11 cellular contexts compared by ENCODE assay signal in genomic region chr17:40074871-40075215, GRCh38. TPM values are rescaled to one million over a fixed set of nuclear protein-coding genes. Genes with fewer than 3 reads are reported as not detected.
DNase-seq lines count a peak whose midpoint lies in the region; ATAC-seq, FAIRE-seq and TF ChIP-seq lines count a peak whose summit lies in the region.
"Had no signal": no experiment of that assay in that cellular context is flagged by ENCODE, and none has a peak within 500 bp of the region (broad histone marks: within the 10 kb centered on the region; RNA-seq: fewer than 3 reads in every experiment).

No MANE protein-coding gene starts in this region.

- intact Hi-C loops in GM12878 (cut with micrococcal nuclease; ENCODE audit: unreplicated experiment) = no loop called here
- intact Hi-C loops in kidney (cut with DNase I) = loop anchor here (5.0 kb wide), 1 partner anchor 37 kb away; no protein-coding TSS in a partner anchor

- RAD21 ChIA-PET in GM12878 (lab: Charles Lee; ENCODE audit: unreplicated experiment) = interaction anchor here (0.6 to 3.8 kb wide), 10 partner anchors 9 to 555 kb away, joined by 3 to 42 read pairs (median 8); partner anchors contain the start of genes CSF3, MED24 and THRA

- in situ Hi-C loops in GM23248 (cut with MboI) (no loop called here), GM12878 (cut with MboI) (no loop called here)

- FAIRE-seq in GM12878 (lab: Jason Lieb, UNC) = no peak
- FAIRE-seq in kidney (lab: Jason Lieb, UNC) = no peak
- no peak for FAIRE-seq in small intestine (lab: Jason Lieb, UNC)
- FAIRE-seq: D721Med had no signal

- H3K4me2 ChIP-seq in GM23248 (ENCODE audit: unreplicated experiment) = no peak overlapping the region
- no peak overlapping the region for H3K4me2 ChIP-seq in GM12878 (ENCODE audit: control insufficient read depth, insufficient read depth)

- peak; percentile 36 for ATAC-seq in GM12878
- no peak for ATAC-seq in stimulated activated memory B cell treated with anti-CD40 and anti-IgM and Interleukin-4, amounts not matched to agents 10 μg/mL and 1 μg/mL and 100 μg/mL, for 72 hours
- no peak for ATAC-seq in HG03565 (IDR thresholded peaks at IDR 0.05; ENCODE audit: unreplicated experiment)
- ATAC-seq in GM21423 (IDR thresholded peaks at IDR 0.05; ENCODE audit: unreplicated experiment) = no peak
- no peak for ATAC-seq in left lobe of liver

- no peaks in the 10 kb centered on the region for H3K27me3 Mint-ChIP-seq in stimulated activated memory B cell treated with anti-CD40 and anti-IgM and Interleukin-4, amounts not matched to agents 10 μg/mL and 1 μg/mL and 100 μg/mL, for 72 hours

- DNase-seq in GM23248 (peak; percentile 43), GM12878 (ENCODE audit: low read depth, low spot score) (no peak), kidney (no peak), small intestine (no peak), left lobe of liver (ENCODE audit: low spot score) (no peak)

- TF ChIP-seq CTCF in GM12878 (IDR thresholded peaks at IDR 0.05 in 2 of 3, conservative IDR thresholded peaks at IDR 0.05 in 1 of 3; ENCODE audit: control insufficient read depth in 2 of 3, extremely low read depth in 1 of 3, insufficient read depth in 1 of 3, low read depth in 3 of 3, low read length in 3 of 3) (no peak), kidney (IDR thresholded peaks at IDR 0.05; ENCODE audit: borderline replicate concordance, extremely low read depth, insufficient read depth) (no peak)

- no peak overlapping the region for H3K4me3 Mint-ChIP-seq in stimulated activated memory B cell treated with anti-CD40 and anti-IgM and Interleukin-4, amounts not matched to agents 10 μg/mL and 1 μg/mL and 100 μg/mL, for 72 hours

- H3K79me2 ChIP-seq in GM23248 (ENCODE audit: insufficient read depth) = peaks cover 31% of the 10 kb centered on the region
- H3K79me2 ChIP-seq in GM12878 (ENCODE audit: control insufficient read depth, insufficient read depth, low read length) = no peaks in the 10 kb centered on the region

- H3K27ac ChIP-seq in GM23248 (no peak overlapping the region), GM12878 (ENCODE audit: control insufficient read depth, insufficient read depth) (no peak overlapping the region), kidney (ENCODE audit: low read depth in 2 of 2, low read length in 2 of 2) (peak overlapping the region; percentile 54 to 97), small intestine (ENCODE audit: low read depth in 1 of 2, low read length in 1 of 2) (peak overlapping the region; percentile 90 to 97)

- SMC1A ChIA-PET in GM12878 (lab: Charles Lee; ENCODE audit: uncharacterized antibody, unreplicated experiment) = interaction anchor here (0.8 to 6.4 kb wide), 15 partner anchors 9 to 144 kb away, joined by 3 to 56 read pairs (median 8); partner anchors contain the start of genes MED24, NR1D1, THRA and WIPF2

- BruUV-seq in GM12878 (replicated peaks; lab: Mats Ljungman, UMichigan) = no TSS peak

- no peak for TF ChIP-seq POLR2A in GM12878 (IDR thresholded peaks at IDR 0.05; ENCODE audit: low read depth, low read length)

- H2AFZ ChIP-seq in GM23248 (no peak overlapping the region), GM12878 (ENCODE audit: control insufficient read depth, low read depth, low read length) (peak overlapping the region; percentile 61)

- H4K20me1 ChIP-seq in GM23248 (ENCODE audit: insufficient read depth) = no peaks in the 10 kb centered on the region
- no peaks in the 10 kb centered on the region for H4K20me1 ChIP-seq in GM12878 (ENCODE audit: control insufficient read depth, insufficient read depth)

- no peaks in the 10 kb centered on the region for H3K27me3 ChIP-seq in GM23248 (replicated peaks; ENCODE audit: insufficient read depth)
- H3K27me3 ChIP-seq in GM12878 (replicated peaks in 1 of 2; ENCODE audit: control insufficient read depth in 2 of 2, insufficient read depth in 2 of 2, low read length in 1 of 2) = no peaks in the 10 kb centered on the region
- no peaks in the 10 kb centered on the region for H3K27me3 ChIP-seq in small intestine (ENCODE audit: control insufficient read depth in 2 of 2, insufficient read depth in 2 of 2, low read length in 2 of 2)

- POLR2A ChIA-PET in GM12878 (lab: Charles Lee) = interaction anchor here (0.6 to 1.5 kb wide), 4 partner anchors 8 to 758 kb away, joined by 4 to 9 read pairs (median 7); partner anchors contain the start of gene NR1D1

- H3K36me3 ChIP-seq in GM23248 (ENCODE audit: low read depth) (no peaks in the 10 kb centered on the region), GM12878 (ENCODE audit: control insufficient read depth in 2 of 2, insufficient read depth in 2 of 2, low read length in 1 of 2) (no peaks in the 10 kb centered on the region), kidney (ENCODE audit: control insufficient read depth in 1 of 2, insufficient read depth in 2 of 2, low read length in 2 of 2) (peaks cover 0 to 4% of the 10 kb centered on the region in 2 donors), small intestine (ENCODE audit: control insufficient read depth in 2 of 2, insufficient read depth in 2 of 2, low read length in 2 of 2) (peaks cover 0 to 2% of the 10 kb centered on the region in 2 donors)

- H3K9me3 ChIP-seq in GM23248 (ENCODE audit: low read depth) = no peaks in the 10 kb centered on the region
- no peaks in the 10 kb centered on the region for H3K9me3 ChIP-seq in GM12878 (replicated peaks; ENCODE audit: control insufficient read depth, insufficient read depth, low read length)
- no peaks in the 10 kb centered on the region for H3K9me3 ChIP-seq in kidney (ENCODE audit: control insufficient read depth in 1 of 2, low read length in 2 of 2)
- H3K9me3 ChIP-seq in small intestine (ENCODE audit: control insufficient read depth, low read depth) = no peaks in the 10 kb centered on the region

- H3K4me1 Mint-ChIP-seq in stimulated activated memory B cell treated with anti-CD40 and anti-IgM and Interleukin-4, amounts not matched to agents 10 μg/mL and 1 μg/mL and 100 μg/mL, for 72 hours = peaks cover 46% of the 10 kb centered on the region

- H3K9me3 Mint-ChIP-seq in stimulated activated memory B cell treated with anti-CD40 and anti-IgM and Interleukin-4, amounts not matched to agents 10 μg/mL and 1 μg/mL and 100 μg/mL, for 72 hours = no peaks in the 10 kb centered on the region
- H3K9me3 Mint-ChIP-seq: natural killer cell had no signal

- WGBS in GM23248 (ENCODE audit: low coverage in 1 of 2, low lambda C conversion rate in 2 of 2, missing lambda C conversion rate in 2 of 2), 2 experiments = 43 to 49% methylated on average over 6 of the region's 6 CpGs
- 39% methylated on average over 6 of the region's 6 CpGs for WGBS in GM12878 (ENCODE audit: insufficient coverage, insufficient replicate concordance, low lambda C conversion rate, missing lambda C conversion rate)
- WGBS in small intestine, 3 donors = 22 to 37% (median 25%) methylated on average over 6 of the region's 6 CpGs

- CTCF ChIA-PET in GM12878 (lab: Yijun Ruan, JAX) = interaction anchor here (0.6 to 4.8 kb wide), 29 partner anchors 10 to 453 kb away, joined by 3 to 142 read pairs (median 5); partner anchors contain the start of genes CSF3, MED24, NR1D1 and PSMD3

- H3K9ac ChIP-seq in GM23248 (no peak overlapping the region), GM12878 (ENCODE audit: control insufficient read depth, insufficient read depth, low read length) (no peak overlapping the region), kidney (ENCODE audit: low read length in 2 of 2) (peak overlapping the region in 1 of 2 donors; percentile 46)

- no peaks in the 10 kb centered on the region for H3K9me2 ChIP-seq in GM23248 (ENCODE audit: insufficient read depth)

- no peak overlapping the region for H3K27ac Mint-ChIP-seq in stimulated activated memory B cell treated with anti-CD40 and anti-IgM and Interleukin-4, amounts not matched to agents 10 μg/mL and 1 μg/mL and 100 μg/mL, for 72 hours

- no peaks in the 10 kb centered on the region for H3K36me3 Mint-ChIP-seq in stimulated activated memory B cell treated with anti-CD40 and anti-IgM and Interleukin-4, amounts not matched to agents 10 μg/mL and 1 μg/mL and 100 μg/mL, for 72 hours
- H3K36me3 Mint-ChIP-seq: natural killer cell had no signal

- TF ChIP-seq EP300 in GM12878 (IDR thresholded peaks at IDR 0.05; ENCODE audit: borderline replicate concordance in 1 of 2, control insufficient read depth in 1 of 2, low read depth in 2 of 2, low read length in 2 of 2) = no peak

- H3K4me1 ChIP-seq in GM23248 (ENCODE audit: insufficient read depth) (peaks cover 32% of the 10 kb centered on the region), GM12878 (ENCODE audit: control insufficient read depth, insufficient read depth, low read length) (peaks cover 12% of the 10 kb centered on the region), kidney (ENCODE audit: control insufficient read depth in 1 of 2, insufficient read depth in 1 of 2, low read depth in 1 of 2, low read length in 2 of 2) (peaks cover 62 to 66% of the 10 kb centered on the region in 2 donors), small intestine (ENCODE audit: control insufficient read depth in 2 of 2, insufficient read depth in 1 of 2, low read depth in 1 of 2, low read length in 1 of 2) (peaks cover 8 to 21% of the 10 kb centered on the region in 2 donors)

- H3F3A ChIP-seq in GM23248 (ENCODE audit: insufficient read depth) = 0 out of 2 replicates have a peak, but pooled peaks cover 7% of the 10 kb centered on the region

- H3K4me3 ChIP-seq in GM23248 (no peak overlapping the region), GM12878 (no peak overlapping the region), kidney (ENCODE audit: low read length in 2 of 2) (peak overlapping the region in 1 of 2 donors; percentile 29), small intestine (ENCODE audit: low read depth in 1 of 2, low read length in 2 of 2) (no peak overlapping the region)

- TF ChIP-seq RAD21 in GM12878 (IDR thresholded peaks at IDR 0.05; ENCODE audit: insufficient read depth, low read depth, low read length) = no peak

RNA-seq across cellular contexts. Expression of gene THRA, which starts 12.1 kb away (rescaled TPM):
- 33.3 and 36.2 TPM in 2 replicates for total RNA-seq in GM23248 (2014; rRNA removed; shearing (Covaris generic))
- polyA plus RNA-seq in GM23248 (2016; fragmentation: Nextera tagmentation; extraction: Ambion mirVana) (15.8 and 16.4 TPM in 2 replicates), GM12878 (2011; rRNA removed) (0.81 and 1.1 TPM in 2 replicates), GM12878 (2014; fragmentation: Illumina TruSeq; extraction: Trizol) (1.0 and 1.2 TPM in 2 replicates), GM12878 (2014; fragmentation: Nextera tagmentation; extraction: Ambion mirVana) (under 1 TPM; 0.03 to 0.07 TPM), GM12878 (2014; rRNA removed) (0.64 and 0.81 TPM in 2 replicates), GM12878 (2016; fragmentation: Nextera tagmentation; extraction: Ambion mirVana) (under 1 TPM; 0.07 to 0.64 TPM), kidney (ENCODE audit: insufficient read depth, low read depth, low replicate concordance) (40.8 TPM), small intestine (10 to 100 TPM; 22.4 to 50.7 (median 36.0) TPM)
- 3.8 and 5.5 TPM in 2 replicates for total RNA-seq in GM12878 (2013; cell fraction: nucleolus; rRNA removed)
- total RNA-seq in GM12878 (2014; rRNA removed) (0.65 and 0.68 TPM in 2 replicates), GM12878 (2014; rRNA removed; fragmentation: Illumina TruSeq; extraction: Trizol) (0.63 and 0.64 TPM in 2 replicates), GM12878 (2021) (1.5 and 2.0 TPM in 2 replicates), kidney (63.9 TPM), left lobe of liver (10.7 TPM)
- 1.2 TPM for polyA plus RNA-seq in GM12878 (2011; ENCODE audit: low read depth)
- 1.5 TPM in 2 replicates for polyA plus RNA-seq in GM12878 (2011; cell fraction: cytosol; rRNA removed)
- 1.1 and 1.4 TPM in 2 replicates for polyA plus RNA-seq in GM12878 (2011; cell fraction: nucleus; rRNA removed)
- 1.9 and 2.2 TPM in 2 replicates for polyA plus RNA-seq in GM12878 (2012)
- polyA minus RNA-seq in GM12878 (2011; rRNA and poly(A)+ RNA removed) = 1.1 and 1.4 TPM in 2 replicates
- 0.42 and 0.80 TPM in 2 replicates for polyA minus RNA-seq in GM12878 (2011; cell fraction: cytosol; rRNA and poly(A)+ RNA removed)
- 0.48 and 0.57 TPM in 2 replicates for polyA minus RNA-seq in GM12878 (2011; cell fraction: nucleus; rRNA and poly(A)+ RNA removed)

RNA-seq across cellular contexts. Expression of gene MED24, which starts 20.6 kb away (rescaled TPM):
- total RNA-seq in GM23248 (2014; rRNA removed; shearing (Covaris generic)) = 35.3 and 37.3 TPM in 2 replicates
- 33.6 and 35.2 TPM in 2 replicates for polyA plus RNA-seq in GM23248 (2016; fragmentation: Nextera tagmentation; extraction: Ambion mirVana)
- 191 and 225 TPM in 2 replicates for total RNA-seq in GM12878 (2013; cell fraction: nucleolus; rRNA removed)
- total RNA-seq in GM12878 (2014; rRNA removed) = 33.5 and 40.6 TPM in 2 replicates
- total RNA-seq in GM12878 (2014; rRNA removed; fragmentation: Illumina TruSeq; extraction: Trizol) = 32.8 and 35.3 TPM in 2 replicates
- total RNA-seq in GM12878 (2021) = 74.1 and 84.7 TPM in 2 replicates
- polyA plus RNA-seq in GM12878 (2011; ENCODE audit: low read depth) = 47.6 TPM
- 31.1 and 74.8 TPM in 2 replicates for polyA plus RNA-seq in GM12878 (2011; rRNA removed)
- 78.2 and 80.7 TPM in 2 replicates for polyA plus RNA-seq in GM12878 (2011; cell fraction: cytosol; rRNA removed)
- 270 and 289 TPM in 2 replicates for polyA plus RNA-seq in GM12878 (2011; cell fraction: nucleus; rRNA removed)
- polyA plus RNA-seq in GM12878 (2012) = 54.5 and 59.0 TPM in 2 replicates
- polyA plus RNA-seq in GM12878 (2014; fragmentation: Illumina TruSeq; extraction: Trizol) = 77.0 and 85.1 TPM in 2 replicates
- polyA plus RNA-seq in GM12878 (2014; fragmentation: Nextera tagmentation; extraction: Ambion mirVana) = 10 to 100 TPM in 1 of 2 experiments, 1 to 10 TPM in 1; 5.4 to 10.3 TPM
- polyA plus RNA-seq in GM12878 (2014; rRNA removed) = 58.6 and 75.5 TPM in 2 replicates
- polyA plus RNA-seq in GM12878 (2016; fragmentation: Nextera tagmentation; extraction: Ambion mirVana) = 10 to 100 TPM; 89.9 to 97.4 TPM
- polyA minus RNA-seq in GM12878 (2011; rRNA and poly(A)+ RNA removed) = 93.6 and 96.4 TPM in 2 replicates
- 54.1 and 61.4 TPM in 2 replicates for polyA minus RNA-seq in GM12878 (2011; cell fraction: cytosol; rRNA and poly(A)+ RNA removed)
- 104 and 143 TPM in 2 replicates for polyA minus RNA-seq in GM12878 (2011; cell fraction: nucleus; rRNA and poly(A)+ RNA removed)
- 66.3 TPM for total RNA-seq in kidney
- polyA plus RNA-seq in kidney (ENCODE audit: insufficient read depth, low read depth, low replicate concordance) = 53.7 TPM
- polyA plus RNA-seq in small intestine = 10 to 100 TPM; 43.0 to 64.6 (median 49.6) TPM
- 28.8 TPM for total RNA-seq in left lobe of liver

RNA-seq across cellular contexts. Expression of gene NR1D1, which starts 25.5 kb away (rescaled TPM):
- total RNA-seq in GM23248 (2014; rRNA removed; shearing (Covaris generic)) = 0.76 and 2.4 TPM in 2 replicates
- polyA plus RNA-seq in GM23248 (2016; fragmentation: Nextera tagmentation; extraction: Ambion mirVana) = 4.6 and 5.4 TPM in 2 replicates
- total RNA-seq in GM12878 (2013; cell fraction: nucleolus; rRNA removed) = 5.0 TPM in 2 replicates
- 0.49 and 1.0 TPM in 2 replicates for total RNA-seq in GM12878 (2014; rRNA removed)
- total RNA-seq in GM12878 (2014; rRNA removed; fragmentation: Illumina TruSeq; extraction: Trizol) = 0.31 and 0.37 TPM in 2 replicates
- total RNA-seq in GM12878 (2021) = 3.4 and 3.6 TPM in 2 replicates
- polyA plus RNA-seq in GM12878 (2011; ENCODE audit: low read depth) = 0.85 TPM
- 0.17 and 0.41 TPM in 2 replicates for polyA plus RNA-seq in GM12878 (2011; rRNA removed)
- 0.67 and 1.2 TPM in 2 replicates for polyA plus RNA-seq in GM12878 (2011; cell fraction: cytosol; rRNA removed)
- 5.1 and 5.9 TPM in 2 replicates for polyA plus RNA-seq in GM12878 (2011; cell fraction: nucleus; rRNA removed)
- 2.0 and 3.6 TPM in 2 replicates for polyA plus RNA-seq in GM12878 (2012)
- 0.44 and 1.8 TPM in 2 replicates for polyA plus RNA-seq in GM12878 (2014; fragmentation: Illumina TruSeq; extraction: Trizol)
- under 1 TPM; 0.10 to 0.33 TPM for polyA plus RNA-seq in GM12878 (2014; fragmentation: Nextera tagmentation; extraction: Ambion mirVana)
- 0.87 and 1.2 TPM in 2 replicates for polyA plus RNA-seq in GM12878 (2014; rRNA removed)
- polyA plus RNA-seq in GM12878 (2016; fragmentation: Nextera tagmentation; extraction: Ambion mirVana) = 1 to 10 TPM; 1.8 to 2.6 TPM
- polyA minus RNA-seq in GM12878 (2011; rRNA and poly(A)+ RNA removed) = 1.0 and 1.4 TPM in 2 replicates
- polyA minus RNA-seq in GM12878 (2011; cell fraction: cytosol; rRNA and poly(A)+ RNA removed) = 2.1 TPM in 2 replicates
- polyA minus RNA-seq in GM12878 (2011; cell fraction: nucleus; rRNA and poly(A)+ RNA removed) = 3.1 and 6.0 TPM in 2 replicates
- 30.8 TPM for total RNA-seq in kidney
- 7.1 TPM for polyA plus RNA-seq in kidney (ENCODE audit: insufficient read depth, low read depth, low replicate concordance)
- polyA plus RNA-seq in small intestine = 10 to 100 TPM in 2 of 3 donors, 1 to 10 TPM in 1; 8.5 to 25.1 (median 15.7) TPM
- 18.6 TPM for total RNA-seq in left lobe of liver

RNA-seq across cellular contexts. Expression of gene MSL1, which starts 46.9 kb away (rescaled TPM):
- 45.3 and 76.1 TPM in 2 replicates for total RNA-seq in GM23248 (2014; rRNA removed; shearing (Covaris generic))
- polyA plus RNA-seq in GM23248 (2016; fragmentation: Nextera tagmentation; extraction: Ambion mirVana) (8.9 and 9.0 TPM in 2 replicates), GM12878 (2011; rRNA removed) (80.9 and 101 TPM in 2 replicates), GM12878 (2014; fragmentation: Illumina TruSeq; extraction: Trizol) (95.2 and 110 TPM in 2 replicates), GM12878 (2014; fragmentation: Nextera tagmentation; extraction: Ambion mirVana) (10 to 100 TPM; 11.1 to 18.0 TPM), GM12878 (2014; rRNA removed) (52.0 and 53.1 TPM in 2 replicates), GM12878 (2016; fragmentation: Nextera tagmentation; extraction: Ambion mirVana) (1 to 10 TPM; 6.1 to 9.5 TPM), kidney (ENCODE audit: insufficient read depth, low read depth, low replicate concordance) (34.9 TPM), small intestine (10 to 100 TPM; 53.1 to 81.6 (median 57.0) TPM)
- 146 and 147 TPM in 2 replicates for total RNA-seq in GM12878 (2013; cell fraction: nucleolus; rRNA removed)
- total RNA-seq in GM12878 (2014; rRNA removed) (56.3 and 57.6 TPM in 2 replicates), GM12878 (2014; rRNA removed; fragmentation: Illumina TruSeq; extraction: Trizol) (56.4 and 56.5 TPM in 2 replicates), GM12878 (2021) (47.8 and 50.6 TPM in 2 replicates), kidney (75.4 TPM), left lobe of liver (45.9 TPM)
- polyA plus RNA-seq in GM12878 (2011; ENCODE audit: low read depth) = 38.1 TPM
- 34.6 and 35.7 TPM in 2 replicates for polyA plus RNA-seq in GM12878 (2011; cell fraction: cytosol; rRNA removed)
- polyA plus RNA-seq in GM12878 (2011; cell fraction: nucleus; rRNA removed) = 220 and 227 TPM in 2 replicates
- polyA plus RNA-seq in GM12878 (2012) = 45.9 and 51.6 TPM in 2 replicates
- polyA minus RNA-seq in GM12878 (2011; rRNA and poly(A)+ RNA removed) = 33.0 and 40.5 TPM in 2 replicates
- 16.6 and 20.3 TPM in 2 replicates for polyA minus RNA-seq in GM12878 (2011; cell fraction: cytosol; rRNA and poly(A)+ RNA removed)
- 30.2 and 34.7 TPM in 2 replicates for polyA minus RNA-seq in GM12878 (2011; cell fraction: nucleus; rRNA and poly(A)+ RNA removed)

RNA-seq across cellular contexts. Expression of gene CSF3, which starts 59.6 kb away (rescaled TPM):
- not detected in 2 replicates for total RNA-seq in GM23248 (2014; rRNA removed; shearing (Covaris generic))
- polyA plus RNA-seq in GM23248 (2016; fragmentation: Nextera tagmentation; extraction: Ambion mirVana) (0.13 TPM in 1 of 2 replicates, not detected in the other), GM12878 (2011; rRNA removed) (not detected in 2 replicates), GM12878 (2014; fragmentation: Illumina TruSeq; extraction: Trizol) (0.10 TPM in 1 of 2 replicates, not detected in the other), GM12878 (2014; fragmentation: Nextera tagmentation; extraction: Ambion mirVana) (under 1 TPM in 1 of 2 experiments, not detected in 1; 0.09 TPM), GM12878 (2014; rRNA removed) (0.23 and 0.36 TPM in 2 replicates), GM12878 (2016; fragmentation: Nextera tagmentation; extraction: Ambion mirVana) (under 1 TPM in 1 of 2 experiments, not detected in 1; 0.12 TPM), kidney (ENCODE audit: insufficient read depth, low read depth, low replicate concordance) (not detected), small intestine (1 to 10 TPM in 2 of 3 donors, not detected in 1; 2.0 to 2.8 TPM)
- total RNA-seq in GM12878 (2013; cell fraction: nucleolus; rRNA removed) = not detected in 2 replicates
- total RNA-seq in GM12878 (2014; rRNA removed) (0.16 TPM in 1 of 2 replicates, not detected in the other), GM12878 (2014; rRNA removed; fragmentation: Illumina TruSeq; extraction: Trizol) (0.09 TPM in 1 of 2 replicates, not detected in the other), GM12878 (2021) (0.28 TPM in 1 of 2 replicates, not detected in the other), kidney (not detected), left lobe of liver (not detected)
- polyA plus RNA-seq in GM12878 (2011; ENCODE audit: low read depth) = not detected
- polyA plus RNA-seq in GM12878 (2011; cell fraction: cytosol; rRNA removed) = 0.06 and 0.13 TPM in 2 replicates
- 0.24 and 0.37 TPM in 2 replicates for polyA plus RNA-seq in GM12878 (2011; cell fraction: nucleus; rRNA removed)
- polyA plus RNA-seq in GM12878 (2012) = 0.15 and 0.22 TPM in 2 replicates
- not detected in 2 replicates for polyA minus RNA-seq in GM12878 (2011; rRNA and poly(A)+ RNA removed)
- not detected in 2 replicates for polyA minus RNA-seq in GM12878 (2011; cell fraction: cytosol; rRNA and poly(A)+ RNA removed)
- polyA minus RNA-seq in GM12878 (2011; cell fraction: nucleus; rRNA and poly(A)+ RNA removed) = not detected in 2 replicates
- total RNA-seq: natural killer cell, RPMI7951 had no signal

Comparison
In these comparisons a context has a peak if more than half of its experiments do, and no peak if none do; other contexts are left out.
1. H3K27ac ChIP-seq: peak in kidney (2 of 2) and small intestine (2 of 2); none in GM23248 (single experiment) and GM12878 (single experiment).